ENCODE assay signal across 1 cellular context in the genomic region with DNA sequence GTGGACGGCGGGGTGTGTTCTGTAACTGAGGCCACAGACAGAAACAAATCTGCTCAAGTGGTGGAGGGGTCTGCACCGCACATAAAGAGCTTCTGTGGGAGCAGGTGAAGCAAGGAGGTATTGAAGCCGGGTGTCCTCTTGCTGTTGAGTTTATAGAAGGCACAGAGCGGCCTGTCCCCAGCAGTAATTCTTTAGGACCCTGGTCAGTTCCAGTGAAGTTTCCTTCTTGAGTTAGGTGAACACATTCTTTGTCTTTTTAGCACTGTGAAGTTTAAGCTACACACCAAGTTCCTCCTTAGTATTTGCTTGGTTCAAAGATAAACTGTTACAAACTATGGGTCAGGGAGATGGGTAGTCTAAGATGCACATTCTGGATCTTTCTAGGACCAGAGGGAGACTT.
TF ChIP-seq lines count a peak whose summit lies in the region.

No MANE protein-coding gene starts in this region.

TF ChIP-seq in H1, 55 proteins besides CTCF, POLR2A, EP300 and RAD21:
- TF ChIP-seq EGR1 (IDR thresholded peaks at IDR 0.05; ENCODE audit: borderline replicate concordance, low read depth, low read length) (no peak), PHF8 (conservative IDR thresholded peaks at IDR 0.05; ENCODE audit: low read depth, low read length) (no peak), CBX5 (IDR thresholded peaks at IDR 0.05; ENCODE audit: low read depth, low read length) (no peak), NRF1 (IDR thresholded peaks at IDR 0.05; ENCODE audit: low read depth, low read length) (no peak), SP4 (IDR thresholded peaks at IDR 0.05; ENCODE audit: low read length) (no peak)
